Comparison of ENCODE assay signal across 8 cellular contexts in genomic region chr12:3658327-3659163, GRCh38.
DNase-seq lines count a peak whose midpoint lies in the region; ATAC-seq, FAIRE-seq and TF ChIP-seq lines count a peak whose summit lies in the region.

No MANE protein-coding gene starts in this region.

- no peak for ATAC-seq in activated T-cell treated with anti-CD3 and anti-CD28 coated beads, Interleukin-2, amount 50 U/mL, for 4 hours
- ATAC-seq in GM19395 (IDR thresholded peaks at IDR 0.05; ENCODE audit: unreplicated experiment) = no peak
- ATAC-seq in HG02763 (IDR thresholded peaks at IDR 0.05; ENCODE audit: unreplicated experiment) = no peak

- H3K36me3 Mint-ChIP-seq in activated T-cell treated with anti-CD3 and anti-CD28 coated beads, Interleukin-2, amount 50 U/mL, for 4 hours (ENCODE audit: insufficient read depth) = peaks cover 49% of the 10 kb centered on the region
- H3K36me3 Mint-ChIP-seq in osteocyte (ENCODE audit: unreplicated experiment) = no peaks in the 10 kb centered on the region

- H3K9me1 ChIP-seq in endothelial cell of umbilical vein (replicated peaks; ENCODE audit: control insufficient read depth, extremely low read depth, insufficient read depth, low read length) = no peaks in the 10 kb centered on the region

- FAIRE-seq in endothelial cell of umbilical vein (lab: Jason Lieb, UNC) = peak; percentile 66

- intact Hi-C loops in endothelial cell of umbilical vein (cut with micrococcal nuclease) = loop anchor here (1.0 to 10.0 kb wide), 4 partner anchors 94 to 356 kb away; no protein-coding TSS in a partner anchor

- no peak overlapping the region for H3K9ac ChIP-seq in endothelial cell of umbilical vein (replicated peaks; ENCODE audit: extremely low read depth, insufficient read depth, low read length)

- no peak overlapping the region for H3K27ac Mint-ChIP-seq in osteocyte (ENCODE audit: unreplicated experiment)

- no peak overlapping the region for H3K27ac ChIP-seq in endothelial cell of umbilical vein (ENCODE audit: insufficient read depth, low read depth, low read length)

- no peaks in the 10 kb centered on the region for H3K27me3 ChIP-seq in endothelial cell of umbilical vein (ENCODE audit: control insufficient read depth in 2 of 2, insufficient read depth in 2 of 2, low read length in 2 of 2)

- H3K4me1 ChIP-seq in endothelial cell of umbilical vein (ENCODE audit: control insufficient read depth, extremely low read depth, insufficient read depth, low read length) = no peaks in the 10 kb centered on the region

- no peak overlapping the region for H3K4me3 ChIP-seq in endothelial cell of umbilical vein (replicated peaks in 1 of 3; ENCODE audit: insufficient read depth in 1 of 3, low read depth in 1 of 3, low read length in 3 of 3)

- H3K9me3 Mint-ChIP-seq in activated T-cell treated with anti-CD3 and anti-CD28 coated beads, Interleukin-2, amount 50 U/mL, for 4 hours = no peaks in the 10 kb centered on the region
- no peaks in the 10 kb centered on the region for H3K9me3 Mint-ChIP-seq in osteocyte (ENCODE audit: unreplicated experiment)

- CTCF ChIA-PET in endothelial cell of umbilical vein (lab: Charles Lee) = interaction anchor here (0.9 to 2.5 kb wide), 11 partner anchors 8 to 358 kb away, joined by 3 to 12 read pairs (median 5); partner anchors contain the start of gene CRACR2A

- no peaks in the 10 kb centered on the region for H3K79me2 ChIP-seq in endothelial cell of umbilical vein (ENCODE audit: control insufficient read depth, insufficient read depth, low read length)

- H3K9me3 ChIP-seq in endothelial cell of umbilical vein (replicated peaks; ENCODE audit: control insufficient read depth, insufficient read depth, low read length) = no peaks in the 10 kb centered on the region

- H3K4me3 Mint-ChIP-seq in activated T-cell treated with anti-CD3 and anti-CD28 coated beads, Interleukin-2, amount 50 U/mL, for 4 hours = no peak overlapping the region
- H3K4me3 Mint-ChIP-seq in osteocyte (ENCODE audit: unreplicated experiment) = no peak overlapping the region

- no peak for TF ChIP-seq POLR2A in endothelial cell of umbilical vein (IDR thresholded peaks at IDR 0.05; ENCODE audit: low read depth, low read length)

- BruUV-seq in endothelial cell of umbilical vein (replicated peaks; lab: Mats Ljungman, UMichigan) = no TSS peak

- dilution Hi-C loops in endothelial cell of umbilical vein (cut with MboI; ENCODE audit: extremely low pct_ligation_motif_present, low sequenced_read_pairs) = no loop called here

- H3K4me1 Mint-ChIP-seq in activated T-cell treated with anti-CD3 and anti-CD28 coated beads, Interleukin-2, amount 50 U/mL, for 4 hours (ENCODE audit: low read depth) = no peaks in the 10 kb centered on the region
- H3K4me1 Mint-ChIP-seq in osteocyte (ENCODE audit: unreplicated experiment) = no peaks in the 10 kb centered on the region

- POLR2A ChIA-PET in endothelial cell of umbilical vein (lab: Charles Lee) = no interaction called here

- no peaks in the 10 kb centered on the region for H3K36me3 ChIP-seq in endothelial cell of umbilical vein (ENCODE audit: control insufficient read depth in 2 of 2, extremely low read depth in 1 of 2, insufficient read depth in 2 of 2, low read length in 2 of 2)

- H3K4me2 ChIP-seq in endothelial cell of umbilical vein (ENCODE audit: insufficient read depth, low read length) = no peak overlapping the region

- DNase-seq in activated T-cell treated with anti-CD3 and anti-CD28 coated beads for 1 hour (ENCODE audit: low read depth) (peak; percentile 12), RPMI8226 (peak; percentile 37), endothelial cell of umbilical vein (ENCODE audit: low read depth, low spot score) (peak; percentile 20), osteocyte (ENCODE audit: extremely low spot score, unreplicated experiment) (no peak), NCI-H187 treated with DMSO at 0.1 percent for 48 hours (lab: John Stamatoyannopoulos, UW) (no peak)
- DNase-seq in activated T-cell treated with anti-CD3 and anti-CD28 coated beads, Interleukin-2, amount 50 U/mL, for 4 hours = no peak

- H4K20me1 ChIP-seq in endothelial cell of umbilical vein (replicated peaks; ENCODE audit: control insufficient read depth, extremely low read depth, insufficient read depth, low read length) = no peaks in the 10 kb centered on the region

- TF ChIP-seq CTCF in endothelial cell of umbilical vein (IDR thresholded peaks at IDR 0.05; ENCODE audit: extremely low read depth in 1 of 2, insufficient read depth in 1 of 2, low read depth in 1 of 2, low read length in 2 of 2) (peak; percentile 44 to 68), osteocyte (IDR thresholded peaks at IDR 0.05) (peak; percentile 37)

- H3K27me3 Mint-ChIP-seq in activated T-cell treated with anti-CD3 and anti-CD28 coated beads, Interleukin-2, amount 50 U/mL, for 4 hours (ENCODE audit: low read depth) = no peaks in the 10 kb centered on the region
- H3K27me3 Mint-ChIP-seq in osteocyte (ENCODE audit: unreplicated experiment) = peaks cover 17% of the 10 kb centered on the region

- no peak overlapping the region for H2AFZ ChIP-seq in endothelial cell of umbilical vein (ENCODE audit: low read depth, low read length)

TF ChIP-seq in endothelial cell of umbilical vein, 7 proteins besides CTCF, POLR2A, EP300 and RAD21:
- TF ChIP-seq POLR2AphosphoS5 (IDR thresholded peaks at IDR 0.05; ENCODE audit: insufficient read depth, low read depth, low read length) (no peak), FOS (IDR thresholded peaks at IDR 0.05; ENCODE audit: borderline replicate concordance, insufficient read depth, low read length) (no peak), JUN (IDR thresholded peaks at IDR 0.05; ENCODE audit: borderline replicate concordance, insufficient read depth, insufficient read length, low read depth) (no peak), MAX (IDR thresholded peaks at IDR 0.05; ENCODE audit: insufficient read depth, insufficient read length) (no peak), EZH2 (IDR thresholded peaks at IDR 0.05; ENCODE audit: borderline replicate concordance, low read depth, low read length, severe bottlenecking) (no peak), GATA2 (IDR thresholded peaks at IDR 0.05; ENCODE audit: insufficient read depth, insufficient read length, low read depth, low read length) (no peak), MYC (IDR thresholded peaks at IDR 0.05; ENCODE audit: low read depth, low read length) (no peak)

Comparison
In these comparisons a context has a peak if more than half of its experiments do, and no peak if none do; other contexts are left out.
1. DNase-seq: peak in activated T-cell treated with anti-CD3 and anti-CD28 coated beads for 1 hour (single experiment), RPMI8226 (single experiment) and endothelial cell of umbilical vein (single experiment); none in activated T-cell treated with anti-CD3 and anti-CD28 coated beads, Interleukin-2, amount 50 U/mL, for 4 hours (single experiment), osteocyte (single experiment) and NCI-H187 treated with DMSO at 0.1 percent for 48 hours (single experiment).